Comparison of ENCODE assay signal across 5 cellular contexts in genomic region chr4:74578865-74579264, GRCh38.
A peak's percentile ranks its signal among the peaks of the same experiment; 100 is the strongest.
DNase-seq lines count a peak whose midpoint lies in the region; ATAC-seq, FAIRE-seq and TF ChIP-seq lines count a peak whose summit lies in the region.
"Not testable (repeated sequence)": the region's sequence is repeated elsewhere in the genome, so short reads cannot be mapped to it uniquely, and the experiment has no call there.

No MANE protein-coding gene starts in this region.

- not testable (repeated sequence) for H3K23ac ChIP-seq in H1 (ENCODE audit: insufficient read length); mesenchymal stem cell (ENCODE audit: low read length in 2 of 2)

- not testable (repeated sequence) for H4K8ac ChIP-seq in H1 (ENCODE audit: extremely low read depth, insufficient read depth, low read length); mesenchymal stem cell (ENCODE audit: low read length)

- TF ChIP-seq CTCF in PC-3 (conservative IDR thresholded peaks at IDR 0.05; ENCODE audit: low read depth, low read length); H1 (IDR thresholded peaks at IDR 0.05; ENCODE audit: control extremely low read depth in 1 of 3, insufficient read depth in 1 of 3, low read depth in 1 of 3, low read length in 3 of 3); kidney (IDR thresholded peaks at IDR 0.05; ENCODE audit: borderline replicate concordance, extremely low read depth, insufficient read depth): not testable (repeated sequence)

- not testable (repeated sequence) for TF ChIP-seq EP300 in H1 (IDR thresholded peaks at IDR 0.05; ENCODE audit: borderline replicate concordance in 1 of 2, low read depth in 2 of 2, low read length in 2 of 2)

- DNase-seq in PC-3; H1 (ENCODE audit: low read depth in 1 of 2, low spot score in 2 of 2); mesenchymal stem cell: not testable (repeated sequence)
- peak; percentile 45 for DNase-seq in Right ventricle myocardium inferior (ENCODE audit: missing footprints)
- DNase-seq in kidney = peak; percentile 55

- not testable (repeated sequence) for H2BK120ac ChIP-seq in H1 (replicated peaks; ENCODE audit: low read depth, low read length)
- H2BK120ac ChIP-seq in mesenchymal stem cell (ENCODE audit: low read depth, low read length) = peak overlapping the region; percentile 42

- not testable (repeated sequence) for H3K4me3 ChIP-seq in PC-3 (ENCODE audit: low read length); H1 (ENCODE audit: extremely low read depth in 1 of 4, insufficient read depth in 2 of 4, low read depth in 3 of 4, low read length in 4 of 4); kidney (ENCODE audit: low read length in 2 of 2); mesenchymal stem cell (ENCODE audit: insufficient read depth in 1 of 2, low read depth in 1 of 2, low read length in 2 of 2)

- H2BK15ac ChIP-seq in H1 (ENCODE audit: low read length); mesenchymal stem cell (ENCODE audit: low read depth, poor library complexity, severe bottlenecking): not testable (repeated sequence)

- CTCF ChIA-PET in PC-3 (lab: Charles Lee) = not testable (repeated sequence)
- CTCF ChIA-PET in H1 (lab: Charles Lee; ENCODE audit: partially characterized antibody) = interaction anchor here (0.9 to 1.3 kb wide), 2 partner anchors 15 to 44 kb away, joined by 3 to 4 read pairs; no protein-coding TSS in a partner anchor

- TF ChIP-seq POLR2A in H1 (IDR thresholded peaks at IDR 0.05; ENCODE audit: control extremely low read depth in 1 of 2, low read depth in 2 of 2, low read length in 2 of 2) = not testable (repeated sequence)

- not testable (repeated sequence) for H2AK5ac ChIP-seq in H1 (ENCODE audit: low read depth, low read length); mesenchymal stem cell (ENCODE audit: low read length, severe bottlenecking)

- H3K14ac ChIP-seq in H1 (ENCODE audit: insufficient read length); mesenchymal stem cell (ENCODE audit: low read length in 2 of 2): not testable (repeated sequence)

- not testable (repeated sequence) for H3K79me2 ChIP-seq in PC-3 (ENCODE audit: low read length); H1 (ENCODE audit: control insufficient read depth in 1 of 2, insufficient read depth in 2 of 2, low read length in 2 of 2)

- H3K27ac ChIP-seq in PC-3 (ENCODE audit: low read length) = peak overlapping the region; percentile 46
- H3K27ac ChIP-seq in H1 (ENCODE audit: low read depth, low read length); kidney (ENCODE audit: low read depth in 2 of 2, low read length in 2 of 2); mesenchymal stem cell (ENCODE audit: low read length, poor library complexity, severe bottlenecking): not testable (repeated sequence)

- H3F3A ChIP-seq in PC-3 (ENCODE audit: low read length, unreplicated experiment) = not testable (repeated sequence)

- intact Hi-C loops in PC-3 (cut with micrococcal nuclease); Right ventricle myocardium inferior (cut with DNase I); kidney (cut with DNase I): not testable (repeated sequence)

- not testable (repeated sequence) for ATAC-seq in PC-3, Right ventricle myocardium inferior

- not testable (repeated sequence) for H2AFZ ChIP-seq in PC-3 (ENCODE audit: low read length); mesenchymal stem cell (ENCODE audit: low read depth, low read length)
- H2AFZ ChIP-seq in H1 (ENCODE audit: low read length) = peak overlapping the region; percentile 32; the same call in 1 of the 2 replicates

- H3K18ac ChIP-seq in H1 (ENCODE audit: extremely low read depth, low read length); mesenchymal stem cell (ENCODE audit: low read depth in 1 of 2, low read length in 2 of 2): not testable (repeated sequence)

- TF ChIP-seq RAD21 in H1 (IDR thresholded peaks at IDR 0.05 in 1 of 2, conservative IDR thresholded peaks at IDR 0.05 in 1 of 2; ENCODE audit: low read depth in 2 of 2, low read length in 2 of 2) = not testable (repeated sequence)

- H3K9me2 ChIP-seq in PC-3 (replicated peaks; ENCODE audit: low read length) = not testable (repeated sequence)

- not testable (repeated sequence) for H3K56ac ChIP-seq in H1 (replicated peaks; ENCODE audit: insufficient read length, low read depth, low read length)

- H4K20me1 ChIP-seq in PC-3 (ENCODE audit: low read length); H1 (replicated peaks in 1 of 2; ENCODE audit: control insufficient read depth in 1 of 2, insufficient read depth in 2 of 2, low read length in 2 of 2): not testable (repeated sequence)

- H3K4me2 ChIP-seq in PC-3 (ENCODE audit: low read length); H1 (ENCODE audit: insufficient read depth in 1 of 2, low read depth in 2 of 2, low read length in 2 of 2); mesenchymal stem cell (ENCODE audit: low read length, poor library complexity, severe bottlenecking): not testable (repeated sequence)

- not testable (repeated sequence) for H2BK20ac ChIP-seq in H1 (ENCODE audit: low read length)

- POLR2A ChIA-PET in PC-3 (lab: Charles Lee; ENCODE audit: unreplicated experiment); H1 (lab: Charles Lee; ENCODE audit: partially characterized antibody): not testable (repeated sequence)

- not testable (repeated sequence) for H4K91ac ChIP-seq in H1 (replicated peaks; ENCODE audit: insufficient read length, low read length); mesenchymal stem cell (ENCODE audit: low read length)

- H3K36me3 ChIP-seq in PC-3 (ENCODE audit: low read depth, low read length); H1 (ENCODE audit: control insufficient read depth in 2 of 4, insufficient read depth in 4 of 4, low read length in 3 of 4); kidney (ENCODE audit: control insufficient read depth in 1 of 2, insufficient read depth in 2 of 2, low read length in 2 of 2); mesenchymal stem cell (ENCODE audit: control insufficient read depth in 1 of 2, insufficient read depth in 2 of 2, low read depth in 1 of 2, low read length in 2 of 2): not testable (repeated sequence)

- H2BK5ac ChIP-seq in H1 (ENCODE audit: low read depth, low read length); mesenchymal stem cell (ENCODE audit: low read depth, low read length, poor library complexity, severe bottlenecking): not testable (repeated sequence)

- H3K4ac ChIP-seq in H1 (replicated peaks; ENCODE audit: insufficient read length, low read depth, low read length); mesenchymal stem cell (ENCODE audit: low read depth in 1 of 2, low read length in 2 of 2): not testable (repeated sequence)

- not testable (repeated sequence) for FAIRE-seq in H1 (lab: Jason Lieb, UNC); kidney (lab: Jason Lieb, UNC)

- WGBS in H1 (ENCODE audit: extremely low coverage in 1 of 2, insufficient coverage in 1 of 2, insufficient read length in 1 of 2, insufficient replicate concordance in 2 of 2, low coverage in 1 of 2, low lambda C conversion rate in 2 of 2, missing lambda C conversion rate in 1 of 2), 2 experiments = 91% methylated on average over 19 of the region's 19 CpGs; no CpG with 5 or more reads in 1 of the 2 experiments
- WGBS in mesenchymal stem cell = 96% methylated on average over 19 of the region's 19 CpGs

- not testable (repeated sequence) for H3K4me1 ChIP-seq in PC-3 (ENCODE audit: insufficient read depth, low read length); H1 (replicated peaks in 1 of 4; ENCODE audit: control insufficient read depth in 3 of 4, insufficient read depth in 4 of 4, low read length in 3 of 4); kidney (ENCODE audit: control insufficient read depth in 1 of 2, insufficient read depth in 1 of 2, low read depth in 1 of 2, low read length in 2 of 2); mesenchymal stem cell (ENCODE audit: control insufficient read depth, insufficient read depth, low read depth, low read length)

- not testable (repeated sequence) for H3K27me3 ChIP-seq in PC-3 (ENCODE audit: low read length); H1 (replicated peaks in 1 of 4; ENCODE audit: control insufficient read depth in 3 of 4, extremely low read depth in 1 of 4, insufficient read depth in 3 of 4, low read length in 3 of 4); mesenchymal stem cell (ENCODE audit: control insufficient read depth in 1 of 2, insufficient read depth in 1 of 2, low read length in 2 of 2)

- H3K9me3 ChIP-seq in PC-3 (ENCODE audit: low read length); H1 (ENCODE audit: insufficient read depth in 2 of 2, low read depth in 1 of 2, low read length in 1 of 2); kidney (ENCODE audit: control insufficient read depth in 1 of 2, low read length in 2 of 2); mesenchymal stem cell (ENCODE audit: control insufficient read depth, low read length): not testable (repeated sequence)

- H3K9ac ChIP-seq in PC-3 (ENCODE audit: low read length); H1 (replicated peaks in 1 of 4; ENCODE audit: extremely low read depth in 1 of 4, low read depth in 3 of 4, low read length in 3 of 4); kidney (ENCODE audit: low read length in 2 of 2); mesenchymal stem cell (ENCODE audit: low read length): not testable (repeated sequence)

- H2BK12ac ChIP-seq in H1 (ENCODE audit: low read depth, low read length); mesenchymal stem cell (ENCODE audit: low read length in 2 of 2): not testable (repeated sequence)

- not testable (repeated sequence) for BruUV-seq in PC-3 (replicated peaks; lab: Mats Ljungman, UMichigan)

- H4K5ac ChIP-seq in H1 (ENCODE audit: insufficient read length, low read depth, low read length) = not testable (repeated sequence)

- H3K79me1 ChIP-seq in H1 (ENCODE audit: low read depth, low read length); mesenchymal stem cell (replicated peaks; ENCODE audit: low read length, poor library complexity, severe bottlenecking): not testable (repeated sequence)

- H3K23me2 ChIP-seq in H1 (ENCODE audit: low read depth, low read length) = not testable (repeated sequence)
